Comparison of ENCODE assay signal across 13 cellular contexts in the genomic region with DNA sequence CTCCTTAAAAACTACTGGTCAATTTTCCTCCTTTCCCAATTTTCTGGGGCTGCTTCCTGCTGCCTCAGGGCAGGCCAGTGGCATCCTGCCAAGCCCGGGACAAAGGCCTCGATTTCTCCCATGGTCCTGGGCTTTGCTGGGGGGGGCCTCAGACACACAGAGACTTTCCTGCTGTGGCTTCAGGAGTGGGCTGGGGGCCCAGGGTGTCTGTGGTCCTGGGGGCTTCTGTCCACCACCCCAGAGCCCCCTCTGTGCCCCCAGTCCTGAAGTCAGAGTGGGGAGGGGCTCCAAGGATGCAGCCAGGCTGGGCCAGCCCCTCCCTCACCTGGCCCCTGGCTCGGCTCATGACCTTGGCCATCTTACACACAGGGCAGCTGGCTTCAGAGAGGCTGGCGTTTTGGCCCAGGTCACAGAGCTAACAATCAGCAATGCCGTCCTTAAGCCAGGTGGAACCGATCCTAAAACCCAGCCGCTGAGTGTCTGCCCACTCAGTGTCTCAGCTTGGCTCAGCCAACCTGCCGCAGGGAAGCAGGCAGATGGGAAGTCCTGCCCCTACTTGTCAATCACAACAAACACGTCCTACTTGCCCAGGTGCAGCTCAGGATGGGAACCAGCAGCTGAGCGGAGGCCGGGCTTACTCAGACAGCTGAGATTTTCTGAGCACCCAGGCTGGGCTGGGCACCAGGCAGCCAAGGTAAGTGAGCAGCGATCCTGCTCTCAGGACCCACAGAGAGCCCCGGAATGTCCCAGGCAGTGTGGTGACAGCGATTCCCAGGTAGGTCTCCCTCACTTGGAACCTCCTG. TPM values are rescaled to one million over a fixed set of nuclear protein-coding genes. Genes with fewer than 3 reads are reported as not detected.
DNase-seq lines count a peak whose midpoint lies in the region; ATAC-seq and TF ChIP-seq lines count a peak whose summit lies in the region.
"Had no signal": no experiment of that assay in that cellular context is flagged by ENCODE, and none has a peak within 500 bp of the region (broad histone marks: within the 10 kb centered on the region; RNA-seq: fewer than 3 reads in every experiment).

No MANE protein-coding gene starts in this region.

- TF ChIP-seq EP300 in suprapubic skin (IDR thresholded peaks at IDR 0.05), result no peak

- H3K4me1 ChIP-seq in suprapubic skin, result peaks cover 53% of the 10 kb centered on the region

- TF ChIP-seq POLR2A in suprapubic skin (IDR thresholded peaks at IDR 0.05), result no peak

- intact Hi-C loops in Right ventricle myocardium superior (cut with DNase I), result no loop called here

- no peaks in the 10 kb centered on the region for H3K27me3 ChIP-seq in suprapubic skin

- 37% methylated on average over 5 of the region's 14 CpGs for WGBS in suprapubic skin

- H3K36me3 ChIP-seq in suprapubic skin, result peaks cover 7% of the 10 kb centered on the region

- no peak for ATAC-seq in Right ventricle myocardium superior (ENCODE audit: poor library complexity)

- DNase-seq in NCI-H2107 (lab: John Stamatoyannopoulos, UW), result peak; percentile 36
- no peak for DNase-seq in NCI-H2107 treated with DMSO at 0.1 percent for 48 hours (lab: John Stamatoyannopoulos, UW; ENCODE audit: unreplicated experiment)
- DNase-seq in NCI-H774 (lab: John Stamatoyannopoulos, UW), result peak; percentile 2
- DNase-seq in Right ventricle myocardium superior, result peak; percentile 46
- peak; percentile 67 to 79 for DNase-seq in suprapubic skin (ENCODE audit: low spot score in 2 of 2)
- DNase-seq in NCI-H2081 treated with DMSO at 0.1 percent for 48 hours (lab: John Stamatoyannopoulos, UW), result no peak
- DNase-seq in activated CD4-positive, alpha-beta T cell treated with anti-CD3 and anti-CD28 coated beads for 4 hours, result no peak
- no peak for DNase-seq in NK-92 (lab: John Stamatoyannopoulos, UW; ENCODE audit: unreplicated experiment)
- DNase-seq: ACHN; activated CD4-positive, alpha-beta T cell treated with anti-CD3 and anti-CD28 coated beads for 1 hour; activated effector memory CD4-positive, alpha-beta T cell treated with anti-CD3 and anti-CD28 coated beads, Interleukin-2, amount 50 U/mL, for 16 hours; GM23248 had no signal

- peak overlapping the region; percentile 42 for H3K27ac ChIP-seq in suprapubic skin
- H3K27ac ChIP-seq: GM23248 had no signal

- TF ChIP-seq CTCF in suprapubic skin (IDR thresholded peaks at IDR 0.05), result no peak

- no peaks in the 10 kb centered on the region for H3K9me3 ChIP-seq in suprapubic skin

- no peak overlapping the region for H3K4me3 ChIP-seq in suprapubic skin
- H3K4me3 ChIP-seq: GM23248, lung had no signal

RNA-seq across cellular contexts. Expression of gene OSBPL5, which starts 34.6 kb away (rescaled TPM):
- 15.3 TPM for total RNA-seq in Right ventricle myocardium superior
- total RNA-seq in suprapubic skin, result 10 to 100 TPM; 43.4 to 75.2 (median 56.8) TPM

Comparison
In these comparisons a context has a peak if more than half of its experiments do, and no peak if none do; other contexts are left out.
1. DNase-seq: peak in NCI-H2107 (single experiment), NCI-H774 (single experiment), Right ventricle myocardium superior (single experiment) and suprapubic skin (2 of 2); none in NCI-H2107 treated with DMSO at 0.1 percent for 48 hours (single experiment), NCI-H2081 treated with DMSO at 0.1 percent for 48 hours (single experiment), activated CD4-positive, alpha-beta T cell treated with anti-CD3 and anti-CD28 coated beads for 4 hours (0 of 2) and NK-92 (single experiment).